ENCODE assay signal across 8 cellular contexts in the genomic region with DNA sequence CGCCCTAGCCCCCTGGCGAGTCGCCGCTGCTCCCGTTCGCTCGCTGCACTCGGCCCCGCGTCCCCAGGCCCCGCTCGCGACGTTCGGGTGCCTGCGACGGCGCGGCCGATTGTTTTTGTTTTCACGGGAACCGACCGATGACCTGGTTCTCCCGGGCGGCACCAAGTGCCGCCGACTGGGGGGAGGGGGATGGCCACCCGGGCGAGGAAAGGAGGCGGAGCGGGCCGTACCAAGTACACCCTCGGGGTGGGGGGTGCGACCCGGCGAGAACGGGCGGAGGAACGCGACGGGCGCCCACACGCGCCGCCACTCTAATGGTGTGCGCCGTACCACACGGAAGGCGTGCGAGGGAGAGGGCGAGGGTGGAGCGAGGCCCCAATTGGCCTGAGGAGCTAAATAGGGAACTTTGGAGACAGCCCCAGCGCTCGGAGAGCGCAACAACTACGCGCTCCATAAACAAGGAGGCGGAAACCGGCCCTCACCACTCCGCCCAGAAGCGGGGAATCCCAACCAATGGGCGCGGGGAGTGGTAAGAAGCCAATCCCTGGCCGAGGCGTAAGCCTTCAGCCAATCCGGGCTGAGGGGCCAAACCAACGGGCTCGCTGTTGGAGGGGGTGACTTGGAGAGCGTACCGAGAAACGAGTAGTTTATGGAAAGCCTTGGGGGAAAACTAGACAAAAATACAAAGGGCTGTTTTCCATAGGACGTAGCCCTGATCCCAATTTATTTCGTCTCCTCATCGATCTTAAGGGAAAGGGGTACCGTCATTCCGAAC. TPM values are rescaled to one million over a fixed set of nuclear protein-coding genes. Genes with fewer than 3 reads are reported as not detected.
DNase-seq lines count a peak whose midpoint lies in the region; ATAC-seq and TF ChIP-seq lines count a peak whose summit lies in the region.
"Not testable (repeated sequence)": the region's sequence is repeated elsewhere in the genome, so short reads cannot be mapped to it uniquely, and the experiment has no call there.

No MANE protein-coding gene starts in this region.

- ATAC-seq in CD4-positive, alpha-beta T cell (ENCODE audit: poor library complexity), result peak; percentile 89
- ATAC-seq in GM19438 (IDR thresholded peaks at IDR 0.05; ENCODE audit: low read depth, unreplicated experiment) (peak; percentile 94), HG03280 (IDR thresholded peaks at IDR 0.05; ENCODE audit: unreplicated experiment) (peak; percentile 88), natural killer cell (peak; percentile 85 to 94 (median 87))
- peak; percentile 91 for ATAC-seq in activated naive CD8-positive, alpha-beta T cell treated with anti-CD3 and anti-CD28 coated beads, Interleukin-2, amount 10 ng/mL, durations not matched to agents 7 days and 5 days (ENCODE audit: low read depth)

- peak overlapping the region; percentile 64 for H3K27ac ChIP-seq in CD4-positive, alpha-beta T cell (ENCODE audit: low read depth, low read length)
- peak overlapping the region; percentile 65 for H3K27ac ChIP-seq in SU-DHL-6 (ENCODE audit: low read depth, low read length)

- H3K4me1 Mint-ChIP-seq in CD4-positive, alpha-beta T cell (ENCODE audit: low read depth); activated naive CD8-positive, alpha-beta T cell treated with anti-CD3 and anti-CD28 coated beads, Interleukin-2, amount 10 ng/mL, durations not matched to agents 7 days and 5 days; natural killer cell: not testable (repeated sequence)

- peak; percentile 79 to 91 (median 89) for DNase-seq in CD4-positive, alpha-beta T cell
- peak; percentile 93 for DNase-seq in activated naive CD8-positive, alpha-beta T cell treated with anti-CD3 and anti-CD28 coated beads, Interleukin-2, amount 10 ng/mL, durations not matched to agents 7 days and 5 days
- peak; percentile 81 for DNase-seq in foreskin melanocyte
- DNase-seq in natural killer cell, result peak; percentile 92
- DNase-seq in stimulated activated CD8-positive, alpha-beta memory T cell treated with anti-CD3 and anti-CD28 coated beads, Interleukin-2, amount 100 ng/mL, for 1 hour (ENCODE audit: low read depth in 2 of 2), result peak; percentile 72 to 87

- H3K9ac ChIP-seq in SU-DHL-6 (ENCODE audit: low read length), result peak overlapping the region; percentile 64

- not testable (repeated sequence) for H3K27me3 Mint-ChIP-seq in CD4-positive, alpha-beta T cell; activated naive CD8-positive, alpha-beta T cell treated with anti-CD3 and anti-CD28 coated beads, Interleukin-2, amount 10 ng/mL, durations not matched to agents 7 days and 5 days; natural killer cell (ENCODE audit: low read depth in 2 of 2)

- H3K4me3 ChIP-seq in SU-DHL-6 (ENCODE audit: insufficient read depth, low read length, poor library complexity, severe bottlenecking), result peak overlapping the region; percentile 46

- TF ChIP-seq CTCF in CD4-positive, alpha-beta T cell (IDR thresholded peaks at IDR 0.05); SU-DHL-6 (IDR thresholded peaks at IDR 0.05; ENCODE audit: insufficient read depth, low read length, poor library complexity, severe bottlenecking); natural killer cell (IDR thresholded peaks at IDR 0.05): not testable (repeated sequence)

- H3K36me3 ChIP-seq in SU-DHL-6 (ENCODE audit: low read length), result not testable (repeated sequence)

- not testable (repeated sequence) for H3K36me3 Mint-ChIP-seq in CD4-positive, alpha-beta T cell (ENCODE audit: low read depth); activated naive CD8-positive, alpha-beta T cell treated with anti-CD3 and anti-CD28 coated beads, Interleukin-2, amount 10 ng/mL, durations not matched to agents 7 days and 5 days; natural killer cell

- not testable (repeated sequence) for H3F3A ChIP-seq in SU-DHL-6 (ENCODE audit: insufficient read depth)

- H3K9me2 ChIP-seq in SU-DHL-6 (replicated peaks; ENCODE audit: insufficient read depth, low read length), result not testable (repeated sequence)

- H3K4me3 Mint-ChIP-seq in CD4-positive, alpha-beta T cell, result peak overlapping the region; percentile 95
- H3K4me3 Mint-ChIP-seq in activated naive CD8-positive, alpha-beta T cell treated with anti-CD3 and anti-CD28 coated beads, Interleukin-2, amount 10 ng/mL, durations not matched to agents 7 days and 5 days, result peak overlapping the region; percentile 89
- peak overlapping the region; percentile 90 for H3K4me3 Mint-ChIP-seq in natural killer cell

- H3K27me3 ChIP-seq in CD4-positive, alpha-beta T cell (ENCODE audit: control insufficient read depth, insufficient read depth, low read length); SU-DHL-6 (ENCODE audit: low read length): not testable (repeated sequence)

- H3K4me2 ChIP-seq in SU-DHL-6 (ENCODE audit: low read depth, low read length, poor library complexity, severe bottlenecking), result peak overlapping the region; percentile 41

- H4K20me1 ChIP-seq in SU-DHL-6 (ENCODE audit: low read depth, low read length), result not testable (repeated sequence)

- H2AFZ ChIP-seq in SU-DHL-6 (ENCODE audit: low read depth, low read length, severe bottlenecking), result not testable (repeated sequence)

- not testable (repeated sequence) for H3K9me3 Mint-ChIP-seq in CD4-positive, alpha-beta T cell; activated naive CD8-positive, alpha-beta T cell treated with anti-CD3 and anti-CD28 coated beads, Interleukin-2, amount 10 ng/mL, durations not matched to agents 7 days and 5 days; natural killer cell

- CTCF ChIA-PET in CD4-positive, alpha-beta T cell (lab: Charles Lee), result not testable (repeated sequence)

- peak overlapping the region; percentile 93 for H3K27ac Mint-ChIP-seq in CD4-positive, alpha-beta T cell
- peak overlapping the region; percentile 94 for H3K27ac Mint-ChIP-seq in activated naive CD8-positive, alpha-beta T cell treated with anti-CD3 and anti-CD28 coated beads, Interleukin-2, amount 10 ng/mL, durations not matched to agents 7 days and 5 days
- H3K27ac Mint-ChIP-seq in natural killer cell, result peak overlapping the region; percentile 90 to 95

- H3K9me3 ChIP-seq in CD4-positive, alpha-beta T cell (ENCODE audit: control insufficient read depth, low read length); SU-DHL-6 (ENCODE audit: insufficient read depth, low read length): not testable (repeated sequence)

- intact Hi-C loops in CD4-positive, alpha-beta T cell (cut with DNase I, micrococcal nuclease); natural killer cell (cut with micrococcal nuclease): not testable (repeated sequence)

- not testable (repeated sequence) for H3K79me2 ChIP-seq in SU-DHL-6 (ENCODE audit: insufficient read depth, low read length)

- POLR2A ChIA-PET in CD4-positive, alpha-beta T cell (lab: Charles Lee); activated naive CD8-positive, alpha-beta T cell treated with anti-CD3 and anti-CD28 coated beads, Interleukin-2, amount 10 ng/mL, durations not matched to agents 7 days and 5 days (lab: Charles Lee): not testable (repeated sequence)

RNA-seq across cellular contexts. Expression of a gene that starts 54.8 kb away (rescaled TPM):
- total RNA-seq in CD4-positive, alpha-beta T cell, result 1 to 10 TPM in 1 of 2 experiments, under 1 TPM in 1; 0.71 to 1.5 TPM
- total RNA-seq in activated naive CD8-positive, alpha-beta T cell treated with anti-CD3 and anti-CD28 coated beads, Interleukin-2, amount 10 ng/mL, durations not matched to agents 7 days and 5 days, result 10 to 100 TPM in 1 of 2 experiments, 1 to 10 TPM in 1; 7.9 to 14.0 TPM
- total RNA-seq in natural killer cell, result 1 to 10 TPM; 1.2 to 5.6 (median 1.4) TPM

Comparison
In these comparisons a context has a peak if more than half of its experiments do, and no peak if none do; other contexts are left out.
1. Peak in every context shown above with its lines: DNase-seq, ATAC-seq, H3K4me3 ChIP-seq and H3K27ac ChIP-seq.